In the genomic region with DNA sequence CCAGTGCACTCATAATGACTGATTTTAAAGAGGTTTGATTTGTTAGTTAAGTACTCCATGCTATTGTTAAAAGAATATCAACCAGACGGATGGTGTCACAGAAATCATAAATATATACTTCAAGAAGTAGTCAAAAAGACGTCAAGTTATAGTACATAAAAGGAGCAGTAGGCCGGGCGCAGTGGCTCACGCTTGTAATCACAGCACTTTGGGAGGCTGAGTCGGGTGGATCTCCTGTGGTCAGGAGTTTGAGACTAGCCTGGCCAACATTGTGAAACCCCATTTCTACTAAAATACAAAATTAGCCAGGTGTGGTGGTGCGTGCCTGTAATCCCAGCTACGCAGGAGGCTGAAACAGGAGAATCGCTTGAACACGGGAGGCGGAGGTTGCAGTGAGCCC, we compare ENCODE assay signal across 6 cellular contexts.
"Had no signal": no experiment of that assay in that cellular context is flagged by ENCODE, and none has a peak within 500 bp of the region (broad histone marks: within the 10 kb centered on the region; RNA-seq: fewer than 3 reads in every experiment).

No MANE protein-coding gene starts in this region.

- ATAC-seq: K562 had no signal

- DNase-seq: GM23248, GOT3, H9, HCEC 1CT, IMR-90 had no signal
